30 cellular contexts compared by ENCODE assay signal in the genomic region with DNA sequence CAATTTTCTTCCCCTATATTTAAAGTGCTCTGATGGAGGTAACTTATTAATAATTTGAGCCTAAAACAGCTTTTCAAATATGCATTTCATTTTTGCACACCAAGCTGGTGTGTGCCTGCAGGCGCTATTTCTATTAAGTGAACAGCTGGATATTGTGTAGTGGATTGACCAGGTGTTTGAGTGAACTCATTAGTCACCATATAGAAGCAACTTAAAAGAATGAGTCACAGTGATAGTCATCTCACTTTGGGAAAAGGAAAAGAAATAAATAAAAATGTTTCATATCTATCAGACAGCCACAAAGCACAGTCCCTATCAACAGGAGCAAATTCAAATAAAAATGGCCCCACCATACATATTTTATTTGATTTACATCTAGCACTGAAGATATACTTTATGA.
DNase-seq lines count a peak whose midpoint lies in the region; ATAC-seq, FAIRE-seq and TF ChIP-seq lines count a peak whose summit lies in the region.
"Had no signal": no experiment of that assay in that cellular context is flagged by ENCODE, and none has a peak within 500 bp of the region (broad histone marks: within the 10 kb centered on the region; RNA-seq: fewer than 3 reads in every experiment).

No MANE protein-coding gene starts in this region.

- no peak for ATAC-seq in A549
- ATAC-seq in RWPE2 (ENCODE audit: low read depth), result peak; percentile 100
- ATAC-seq in GM21423 (IDR thresholded peaks at IDR 0.05; ENCODE audit: unreplicated experiment), result no peak
- ATAC-seq in stimulated activated memory B cell treated with anti-CD40 and anti-IgM and Interleukin-4, amounts not matched to agents 10 μg/mL and 1 μg/mL and 100 μg/mL, for 72 hours, result no peak
- ATAC-seq: activated T-helper 17 cell treated with anti-CD3 and anti-CD28 coated beads, Interleukin-2, amount 50 U/mL, for 72 hours; heart right ventricle; left ventricle myocardium superior; pancreas; right lobe of liver had no signal

- no peaks in the 10 kb centered on the region for H3K27me3 ChIP-seq in RWPE2 (ENCODE audit: insufficient read depth, poor library complexity, severe bottlenecking)
- H3K27me3 ChIP-seq: BLaER1 treated with 17β-estradiol and CSF1 and Interleukin-3, amounts not matched to agents 10 nM and 100 nM; heart right ventricle; pancreas; right lobe of liver had no signal

- TF ChIP-seq CTCF in A549 (IDR thresholded peaks at IDR 0.05) (no peak), RWPE2 (IDR thresholded peaks at IDR 0.05; ENCODE audit: poor library complexity, severe bottlenecking) (no peak)

- FAIRE-seq in A549 (lab: Jason Lieb, UNC), result no peak
- FAIRE-seq: endometrium, pancreas had no signal

- peaks cover 8% of the 10 kb centered on the region for H3K9me3 Mint-ChIP-seq in stimulated activated memory B cell treated with anti-CD40 and anti-IgM and Interleukin-4, amounts not matched to agents 10 μg/mL and 1 μg/mL and 100 μg/mL, for 72 hours

- H3K4me2 ChIP-seq in A549, result no peak overlapping the region
- H3K4me2 ChIP-seq: BLaER1 treated with 17β-estradiol and CSF1 and Interleukin-3, amounts not matched to agents 10 nM and 100 nM had no signal

- no peaks in the 10 kb centered on the region for H3K36me3 Mint-ChIP-seq in stimulated activated memory B cell treated with anti-CD40 and anti-IgM and Interleukin-4, amounts not matched to agents 10 μg/mL and 1 μg/mL and 100 μg/mL, for 72 hours
- H3K36me3 Mint-ChIP-seq: activated naive CD8-positive, alpha-beta T cell treated with anti-CD3 and anti-CD28 coated beads, Interleukin-2, amount 10 ng/mL, durations not matched to agents 7 days and 5 days; brain had no signal

- TF ChIP-seq POLR2A in A549 (IDR thresholded peaks at IDR 0.05; ENCODE audit: low read length), result no peak

- CTCF ChIA-PET in A549 (lab: Yijun Ruan, JAX), result no interaction called here

- H3K4me3 Mint-ChIP-seq in stimulated activated memory B cell treated with anti-CD40 and anti-IgM and Interleukin-4, amounts not matched to agents 10 μg/mL and 1 μg/mL and 100 μg/mL, for 72 hours, result no peak overlapping the region
- H3K4me3 Mint-ChIP-seq: activated naive CD8-positive, alpha-beta T cell treated with anti-CD3 and anti-CD28 coated beads, Interleukin-2, amount 10 ng/mL, durations not matched to agents 7 days and 5 days; activated T-helper 17 cell treated with anti-CD3 and anti-CD28 coated beads, Interleukin-2, amount 50 U/mL, for 72 hours; brain; nephron; T-helper 2 cell treated with Interferon-gamma antibody and Interleukin-4, amounts not matched to agents 5 μg/mL and 100 μg/mL, for 36 hours had no signal

- DNase-seq in A549 (ENCODE audit: low read depth in 1 of 2, low spot score in 1 of 2) (peak in 1 of 2 experiments; percentile 17), HT1080 (ENCODE audit: low read depth) (peak; percentile 81), RWPE2 (ENCODE audit: low spot score) (no peak), glomerular visceral epithelial cell (ENCODE audit: extremely low spot score) (peak; percentile 41), hypothalamus (lab: John Stamatoyannopoulos, UW) (no peak)
- DNase-seq in NK-92 treated with Interleukin-12 subunit alpha and Interleukin-12 subunit beta, amount 100 ng/mL, for 24 hours (lab: John Stamatoyannopoulos, UW), result no peak
- DNase-seq: ACHN; activated CD4-positive, alpha-beta T cell treated with anti-CD3 and anti-CD28 coated beads, Interleukin-2, amount 50 U/mL, for 1 hour; activated naive CD8-positive, alpha-beta T cell treated with anti-CD3 and anti-CD28 coated beads, Interleukin-2, amount 10 ng/mL, durations not matched to agents 7 days and 5 days; Calu3; GM23248; heart right ventricle; KBM-7; left ventricle myocardium superior; NCI-H187 treated with DMSO at 0.1 percent for 48 hours; NCI-H2227 treated with DMSO at 0.1 percent for 48 hours; NCI-H82; pancreas; right lobe of liver; stimulated activated CD4-positive, alpha-beta T cell treated with anti-CD3 and anti-CD28 coated beads, Interleukin-15, amount 100 ng/mL, for 24 hours had no signal

- H3K9me3 ChIP-seq in A549 (no peaks in the 10 kb centered on the region), RWPE2 (ENCODE audit: severe bottlenecking) (no peaks in the 10 kb centered on the region)
- H3K9me3 ChIP-seq: BLaER1 treated with 17β-estradiol and CSF1 and Interleukin-3, amounts not matched to agents 10 nM and 100 nM; pancreas; right lobe of liver had no signal

- H3K4me1 Mint-ChIP-seq in stimulated activated memory B cell treated with anti-CD40 and anti-IgM and Interleukin-4, amounts not matched to agents 10 μg/mL and 1 μg/mL and 100 μg/mL, for 72 hours, result no peaks in the 10 kb centered on the region
- H3K4me1 Mint-ChIP-seq: activated naive CD8-positive, alpha-beta T cell treated with anti-CD3 and anti-CD28 coated beads, Interleukin-2, amount 10 ng/mL, durations not matched to agents 7 days and 5 days; activated T-helper 17 cell treated with anti-CD3 and anti-CD28 coated beads, Interleukin-2, amount 50 U/mL, for 72 hours; nephron had no signal

- H3K27me3 Mint-ChIP-seq in stimulated activated memory B cell treated with anti-CD40 and anti-IgM and Interleukin-4, amounts not matched to agents 10 μg/mL and 1 μg/mL and 100 μg/mL, for 72 hours, result no peaks in the 10 kb centered on the region
- H3K27me3 Mint-ChIP-seq: activated naive CD8-positive, alpha-beta T cell treated with anti-CD3 and anti-CD28 coated beads, Interleukin-2, amount 10 ng/mL, durations not matched to agents 7 days and 5 days; activated T-helper 17 cell treated with anti-CD3 and anti-CD28 coated beads, Interleukin-2, amount 50 U/mL, for 72 hours; brain had no signal

- TF ChIP-seq RAD21 in A549 (conservative IDR thresholded peaks at IDR 0.05 in 1 of 2, IDR thresholded peaks at IDR 0.05 in 1 of 2), result no peak

- peaks cover 4% of the 10 kb centered on the region; the same call in 1 of the 3 replicates for H3K4me1 ChIP-seq in A549
- H3K4me1 ChIP-seq in RWPE2 (ENCODE audit: insufficient read depth, poor library complexity, severe bottlenecking), result peaks cover 10% of the 10 kb centered on the region
- H3K4me1 ChIP-seq: BLaER1 treated with 17β-estradiol and CSF1 and Interleukin-3, amounts not matched to agents 10 nM and 100 nM; heart right ventricle; pancreas; right lobe of liver had no signal

- H3K4me3 ChIP-seq in A549 (no peak overlapping the region), RWPE2 (ENCODE audit: severe bottlenecking) (no peak overlapping the region)
- H3K4me3 ChIP-seq: BLaER1 treated with 17β-estradiol and CSF1 and Interleukin-3, amounts not matched to agents 10 nM and 100 nM; coronary artery; GM23248; heart right ventricle; pancreas; right lobe of liver had no signal

- no peaks in the 10 kb centered on the region for H3K36me3 ChIP-seq in RWPE2 (ENCODE audit: low read depth)
- H3K36me3 ChIP-seq: BLaER1 treated with 17β-estradiol and CSF1 and Interleukin-3, amounts not matched to agents 10 nM and 100 nM; heart right ventricle; pancreas; right lobe of liver had no signal

- H3K27ac ChIP-seq in A549 (no peak overlapping the region), RWPE2 (ENCODE audit: poor library complexity, severe bottlenecking) (peak overlapping the region; percentile 14)
- H3K27ac ChIP-seq: BLaER1 treated with 17β-estradiol and CSF1 and Interleukin-3, amounts not matched to agents 10 nM and 100 nM; coronary artery; GM23248; heart right ventricle; pancreas; right lobe of liver; VCaP had no signal

- POLR2A ChIA-PET in A549 (lab: Yijun Ruan, JAX), result no interaction called here

- TF ChIP-seq EP300 in A549 (IDR thresholded peaks at IDR 0.05), result no peak

- H3K27ac Mint-ChIP-seq in stimulated activated memory B cell treated with anti-CD40 and anti-IgM and Interleukin-4, amounts not matched to agents 10 μg/mL and 1 μg/mL and 100 μg/mL, for 72 hours, result no peak overlapping the region
- H3K27ac Mint-ChIP-seq: activated naive CD8-positive, alpha-beta T cell treated with anti-CD3 and anti-CD28 coated beads, Interleukin-2, amount 10 ng/mL, durations not matched to agents 7 days and 5 days; activated T-helper 17 cell treated with anti-CD3 and anti-CD28 coated beads, Interleukin-2, amount 50 U/mL, for 72 hours; nephron; T-helper 2 cell treated with Interferon-gamma antibody and Interleukin-4, amounts not matched to agents 5 μg/mL and 100 μg/mL, for 36 hours had no signal

- WGBS in A549 (ENCODE audit: missing lambda C conversion rate), result 78% methylated on average over 1 of the region's 1 CpG

TF ChIP-seq in A549, 52 proteins besides CTCF, POLR2A, EP300 and RAD21:
- TF ChIP-seq, protein P1, sequence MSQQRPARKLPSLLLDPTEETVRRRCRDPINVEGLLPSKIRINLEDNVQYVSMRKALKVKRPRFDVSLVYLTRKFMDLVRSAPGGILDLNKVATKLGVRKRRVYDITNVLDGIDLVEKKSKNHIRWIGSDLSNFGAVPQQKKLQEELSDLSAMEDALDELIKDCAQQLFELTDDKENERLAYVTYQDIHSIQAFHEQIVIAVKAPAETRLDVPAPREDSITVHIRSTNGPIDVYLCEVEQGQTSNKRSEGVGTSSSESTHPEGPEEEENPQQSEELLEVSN (IDR thresholded peaks at IDR 0.05; ENCODE audit: borderline replicate concordance, low read depth), result no peak
- TF ChIP-seq FOSL2 (IDR thresholded peaks at IDR 0.05) (0 out of 2 replicates have a peak, but pooled peaks have one; percentile 22), FOSL2 (CRISPR knock-in tag; IDR thresholded peaks at IDR 0.05) (peak; percentile 64)

Comparison
In these comparisons a context has a peak if more than half of its experiments do, and no peak if none do; other contexts are left out.
1. DNase-seq: peak in HT1080 (single experiment) and glomerular visceral epithelial cell (single experiment); none in RWPE2 (single experiment), hypothalamus (0 of 51) and NK-92 treated with Interleukin-12 subunit alpha and Interleukin-12 subunit beta, amount 100 ng/mL, for 24 hours (single experiment).